In genomic region chr19:49689133-49690072, GRCh38 we compare ENCODE assay signal across 9 cellular contexts. TPM values are rescaled to one million over a fixed set of nuclear protein-coding genes. Genes with fewer than 3 reads are reported as not detected.
DNase-seq lines count a peak whose midpoint lies in the region; ATAC-seq and TF ChIP-seq lines count a peak whose summit lies in the region.
"Had no signal": no experiment of that assay in that cellular context is flagged by ENCODE, and none has a peak within 500 bp of the region (broad histone marks: within the 10 kb centered on the region; RNA-seq: fewer than 3 reads in every experiment).

A gene with protein sequence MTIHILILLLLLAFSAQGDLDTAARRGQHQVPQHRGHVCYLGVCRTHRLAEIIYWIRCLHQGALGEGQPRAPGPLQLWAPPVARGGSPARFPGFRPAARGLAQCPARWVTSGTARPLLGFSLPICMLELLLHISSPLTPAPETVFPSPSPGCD (plus strand): TSS chr19:49689594. CDS start chr19:49689838, 244 bp downstream.

- H3K4me2 ChIP-seq in DOHH2 (ENCODE audit: low read length) (no peak within 1 kb of the TSS), parathyroid adenoma (ENCODE audit: low read length) (peak within 1 kb of the TSS; percentile 85)

- TF ChIP-seq CTCF in DOHH2 (IDR thresholded peaks at IDR 0.05; ENCODE audit: low read depth, low read length, poor library complexity, severe bottlenecking) (peak; percentile 55), parathyroid adenoma (IDR thresholded peaks at IDR 0.05) (peak; percentile 31)

- no peaks in the 10 kb centered on the region for H3K9me3 ChIP-seq in DOHH2 (ENCODE audit: control insufficient read depth, insufficient read depth, low read length)
- H3K9me3 ChIP-seq in parathyroid adenoma (ENCODE audit: control insufficient read depth, low read length): no peaks in the 10 kb centered on the region
- H3K9me3 ChIP-seq: SJSA1 had no signal

- H3F3A ChIP-seq in DOHH2 (ENCODE audit: control insufficient read depth, insufficient read depth): no peaks in the 10 kb centered on the region; the same call in 1 of the 2 replicates

- H4K20me1 ChIP-seq in DOHH2 (ENCODE audit: control insufficient read depth, insufficient read depth, low read depth, low read length): peaks cover 6% of the 10 kb centered on the region; the same call in 1 of the 2 replicates

- H3K4me1 ChIP-seq in DOHH2 (ENCODE audit: control insufficient read depth, low read length) (peaks cover 9% of the 10 kb centered on the region), parathyroid adenoma (peaks cover 2% of the 10 kb centered on the region)

- peak; percentile 42 for DNase-seq in NCI-H2107 treated with DMSO at 0.1 percent for 48 hours (lab: John Stamatoyannopoulos, UW; ENCODE audit: unreplicated experiment)
- DNase-seq in activated effector memory CD4-positive, alpha-beta T cell treated with anti-CD3 and anti-CD28 coated beads, Interleukin-2, amount 50 U/mL, for 16 hours: peak; percentile 77
- peak; percentile 69 for DNase-seq in Right ventricle myocardium superior
- DNase-seq in HuH-7.5 (ENCODE audit: low spot score): no peak

- H3K27me3 ChIP-seq in DOHH2 (ENCODE audit: control insufficient read depth, low read length): no peaks in the 10 kb centered on the region
- H3K27me3 ChIP-seq in parathyroid adenoma (ENCODE audit: control insufficient read depth, insufficient read depth, low read length): no peaks in the 10 kb centered on the region

- peak within 1 kb of the TSS; percentile 48 for H2AFZ ChIP-seq in parathyroid adenoma

- peak; percentile 54 for ATAC-seq in Right ventricle myocardium superior (ENCODE audit: poor library complexity)
- no peak for ATAC-seq in HG02938 (IDR thresholded peaks at IDR 0.05; ENCODE audit: unreplicated experiment)
- no peak for ATAC-seq in HG03025 (IDR thresholded peaks at IDR 0.05; ENCODE audit: low FRiP score, unreplicated experiment)

- H3K79me2 ChIP-seq in DOHH2 (ENCODE audit: control insufficient read depth, low read length) (peaks cover 4% of the 10 kb centered on the region; the same call in 1 of the 2 replicates), parathyroid adenoma (no peaks in the 10 kb centered on the region)

- H3K36me3 ChIP-seq in DOHH2 (ENCODE audit: control insufficient read depth, low read length) (peaks cover 61% of the 10 kb centered on the region), parathyroid adenoma (ENCODE audit: control insufficient read depth, insufficient read depth, low read length) (no peaks in the 10 kb centered on the region)

- intact Hi-C loops in Right ventricle myocardium superior (cut with DNase I): no loop called here

- no peak within 1 kb of the TSS for H3K27ac ChIP-seq in DOHH2 (ENCODE audit: low read depth, low read length)
- H3K27ac ChIP-seq in parathyroid adenoma: peak within 1 kb of the TSS; percentile 24
- H3K27ac ChIP-seq: SJSA1 had no signal

- no peak within 1 kb of the TSS for H3K4me3 ChIP-seq in DOHH2 (ENCODE audit: low read length)
- peak within 1 kb of the TSS; percentile 61 for H3K4me3 ChIP-seq in parathyroid adenoma (ENCODE audit: low read depth, low read length)
- H3K4me3 ChIP-seq: SJSA1 had no signal

- H3K9me2 ChIP-seq in DOHH2 (replicated peaks; ENCODE audit: control insufficient read depth, low read length): no peaks in the 10 kb centered on the region

- H3K9ac ChIP-seq in parathyroid adenoma: no peak within 1 kb of the TSS

RNA-seq across cellular contexts. Expression of the gene that starts here (rescaled TPM):
- total RNA-seq in Right ventricle myocardium superior: 0.67 TPM

Comparison
In these comparisons a context has a peak if more than half of its experiments do, and no peak if none do; other contexts are left out.
1. Peak in DNase-seq and ATAC-seq in Right ventricle myocardium superior; RNA of the gene not detected or under 1 TPM.